In the genomic region with DNA sequence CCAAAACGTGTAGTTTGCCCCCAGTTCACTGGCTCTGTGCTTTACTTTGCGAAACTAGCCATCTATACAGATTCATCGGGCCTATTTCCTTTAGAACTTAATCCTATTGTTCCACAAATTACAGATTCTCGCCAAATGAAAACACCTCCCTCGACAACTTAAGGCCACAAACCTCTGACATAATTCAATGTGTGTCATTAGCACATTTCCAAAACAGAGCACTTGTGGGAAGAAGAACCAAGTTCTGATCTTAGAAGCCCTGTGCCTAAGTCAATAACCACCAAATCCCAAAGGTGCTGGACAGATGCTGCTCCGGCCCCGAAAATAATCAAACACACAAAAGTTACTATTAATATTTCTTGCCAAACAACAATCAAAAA, we compare ENCODE assay signal across 10 cellular contexts.
DNase-seq lines count a peak whose midpoint lies in the region; ATAC-seq, FAIRE-seq and TF ChIP-seq lines count a peak whose summit lies in the region.
"Had no signal": no experiment of that assay in that cellular context is flagged by ENCODE, and none has a peak within 500 bp of the region (broad histone marks: within the 10 kb centered on the region; RNA-seq: fewer than 3 reads in every experiment).

No MANE protein-coding gene starts in this region.

- H3K4me2 ChIP-seq in HepG2 (ENCODE audit: low read depth, low read length) (no peak overlapping the region), neural progenitor cell (peak overlapping the region; percentile 39)

- no peaks in the 10 kb centered on the region for H3K27me3 Mint-ChIP-seq in neural progenitor cell (ENCODE audit: insufficient read depth, low read depth)
- H3K27me3 Mint-ChIP-seq: central memory CD8-positive, alpha-beta T cell had no signal

- H3K27me3 ChIP-seq in liver (ENCODE audit: control insufficient read depth in 4 of 4, insufficient read depth in 4 of 4, low read length in 3 of 4) (no peaks in the 10 kb centered on the region), HepG2 (ENCODE audit: control insufficient read depth in 1 of 2, insufficient read depth in 2 of 2, low read length in 2 of 2) (no peaks in the 10 kb centered on the region), neural progenitor cell (no peaks in the 10 kb centered on the region), vagina (no peaks in the 10 kb centered on the region)

- H3K4me3 Mint-ChIP-seq in neural progenitor cell: peak overlapping the region; percentile 21
- H3K4me3 Mint-ChIP-seq: central memory CD8-positive, alpha-beta T cell had no signal

- H3K9ac ChIP-seq in liver (ENCODE audit: low read depth in 1 of 2, low read length in 2 of 2) (no peak overlapping the region), HepG2 (ENCODE audit: insufficient read depth, low read depth, low read length) (no peak overlapping the region), neural progenitor cell (no peak overlapping the region)

- intact Hi-C loops in HepG2 (cut with micrococcal nuclease; ENCODE audit: unreplicated experiment): no loop called here
- intact Hi-C loops in vagina (cut with DNase I): no loop called here

- peak overlapping the region; percentile 3 to 38 for H3K27ac ChIP-seq in liver (ENCODE audit: low read depth in 1 of 2, low read length in 2 of 2)
- H3K27ac ChIP-seq in HepG2 (ENCODE audit: extremely low read length, insufficient read depth, low read length): no peak overlapping the region
- peak overlapping the region; percentile 45 for H3K27ac ChIP-seq in epithelial cell of prostate
- no peak overlapping the region for H3K27ac ChIP-seq in neural progenitor cell
- peak overlapping the region; percentile 99 for H3K27ac ChIP-seq in vagina

- H3K4me1 ChIP-seq in liver (ENCODE audit: control insufficient read depth in 4 of 4, insufficient read depth in 4 of 4, low read length in 3 of 4) (peaks cover 18 to 78% (median 73%) of the 10 kb centered on the region in 4 donors), HepG2 (ENCODE audit: insufficient read depth, low read length) (peaks cover 23% of the 10 kb centered on the region), neural progenitor cell (peaks cover 59% of the 10 kb centered on the region), vagina (peaks cover 100% of the 10 kb centered on the region)

- no peak for TF ChIP-seq EP300 in HepG2 (IDR thresholded peaks at IDR 0.05; ENCODE audit: low read depth in 2 of 2, low read length in 2 of 2)
- no peak for TF ChIP-seq EP300 in HepG2 (CRISPR knock-in tag; IDR thresholded peaks at IDR 0.05; ENCODE audit: borderline replicate concordance)

- H3K36me3 Mint-ChIP-seq in neural progenitor cell: peaks cover 29% of the 10 kb centered on the region

- H3K9me3 ChIP-seq in liver (ENCODE audit: control insufficient read depth in 4 of 4, low read length in 3 of 4) (no peaks in the 10 kb centered on the region), HepG2 (ENCODE audit: low read length) (no peaks in the 10 kb centered on the region), neural progenitor cell (ENCODE audit: low read depth) (no peaks in the 10 kb centered on the region), vagina (no peaks in the 10 kb centered on the region)

- TF ChIP-seq RAD21 in liver (IDR thresholded peaks at IDR 0.05): no peak
- no peak for TF ChIP-seq RAD21 in HepG2 (CRISPR knock-in tag; IDR thresholded peaks at IDR 0.05)

- H3F3A ChIP-seq in neural progenitor cell (ENCODE audit: low read depth): peaks cover 45% of the 10 kb centered on the region

- peak overlapping the region; percentile 29 for H3K27ac Mint-ChIP-seq in neural progenitor cell

- POLR2A ChIA-PET in HepG2 (lab: Yijun Ruan, JAX): interaction anchor here (0.8 kb wide), 1 partner anchor 16 kb away, joined by 4 read pairs; no protein-coding TSS in a partner anchor

- H4K20me1 ChIP-seq in HepG2 (ENCODE audit: insufficient read depth, low read length) (peaks cover 58% of the 10 kb centered on the region), neural progenitor cell (ENCODE audit: low read depth) (peaks cover 76% of the 10 kb centered on the region)

- TF ChIP-seq POLR2A in HepG2 (IDR thresholded peaks at IDR 0.05; ENCODE audit: insufficient read depth in 1 of 2, low read depth in 2 of 2, low read length in 2 of 2) (no peak), vagina (IDR thresholded peaks at IDR 0.05) (no peak)

- H3K4me3 ChIP-seq in liver (ENCODE audit: low read depth in 1 of 3, low read length in 3 of 3) (no peak overlapping the region), HepG2 (replicated peaks in 1 of 3; ENCODE audit: insufficient read depth in 1 of 3, low read depth in 2 of 3, low read length in 3 of 3) (no peak overlapping the region), neural progenitor cell (peak overlapping the region; percentile 16), vagina (no peak overlapping the region)

- 68% methylated on average over 7 of the region's 7 CpGs for WGBS in liver
- WGBS in HepG2 (ENCODE audit: low lambda C conversion rate): over 99% methylated on average over 7 of the region's 7 CpGs

- H3K36me3 ChIP-seq in liver (ENCODE audit: control insufficient read depth in 4 of 4, insufficient read depth in 3 of 4, low read depth in 1 of 4, low read length in 3 of 4) (peaks cover 0 to 2% (median 0%) of the 10 kb centered on the region in 4 donors), HepG2 (replicated peaks in 1 of 2; ENCODE audit: control insufficient read depth in 1 of 2, insufficient read depth in 2 of 2, low read length in 2 of 2) (peaks cover 16 to 54% of the 10 kb centered on the region in 2 experiments), neural progenitor cell (peaks cover 3% of the 10 kb centered on the region), vagina (peaks cover under 1 to 18% of the 10 kb centered on the region in 2 donors)

- no peak for TF ChIP-seq CTCF in liver (IDR thresholded peaks at IDR 0.05; ENCODE audit: low read depth, low read length, missing input control)
- no peak for TF ChIP-seq CTCF in HepG2 (CRISPR knock-in tag; IDR thresholded peaks at IDR 0.05)
- no peak for TF ChIP-seq CTCF in neural progenitor cell (IDR thresholded peaks at IDR 0.05)
- TF ChIP-seq CTCF in vagina (IDR thresholded peaks at IDR 0.05): peak in 1 of 3 experiments; percentile 1

- ATAC-seq in HepG2 (no peak), HG02970 (IDR thresholded peaks at IDR 0.05; ENCODE audit: low FRiP score, unreplicated experiment) (no peak)

- peaks cover under 1% of the 10 kb centered on the region for H3K9me3 Mint-ChIP-seq in neural progenitor cell
- H3K9me3 Mint-ChIP-seq: central memory CD8-positive, alpha-beta T cell had no signal

- peaks cover 64% of the 10 kb centered on the region for H3K4me1 Mint-ChIP-seq in neural progenitor cell

- H3K79me2 ChIP-seq in HepG2 (ENCODE audit: insufficient read depth, low read length): peaks cover 82% of the 10 kb centered on the region
- H3K79me2 ChIP-seq in neural progenitor cell (ENCODE audit: low read depth): peaks cover 91% of the 10 kb centered on the region

- H2AFZ ChIP-seq in HepG2 (ENCODE audit: low read length) (no peak overlapping the region), neural progenitor cell (replicated peaks) (no peak overlapping the region)

- no peak for DNase-seq in HepG2 (ENCODE audit: low spot score)
- DNase-seq in epithelial cell of prostate (ENCODE audit: low read depth, low spot score): no peak
- no peak for DNase-seq in neural progenitor cell (ENCODE audit: low spot score)
- no peak for DNase-seq in vagina (ENCODE audit: extremely low spot score in 2 of 2)
- DNase-seq in activated effector memory CD4-positive, alpha-beta T cell treated with Interleukin-2 at 50 U/mL for 16 hours: no peak
- DNase-seq in NOMO-1 treated with DMSO at 0.1 percent for 48 hours (lab: John Stamatoyannopoulos, UW; ENCODE audit: unreplicated experiment): no peak
- DNase-seq: NCI-H1417 treated with DMSO at 0.1 percent for 48 hours had no signal

- in situ Hi-C loops in HepG2 (cut with HindIII; ENCODE audit: extremely low pct_ligation_motif_present, low pct_unique_long_range_greater_than_20kb): no loop called here

- no peak for FAIRE-seq in HepG2 (lab: Jason Lieb, UNC)

- CTCF ChIA-PET in HepG2 (lab: Yijun Ruan, JAX; ENCODE audit: low intra/inter-chr PET ratio, low total read pairs): no interaction called here

- no TSS peak for BruUV-seq in HepG2 (replicated peaks; lab: Mats Ljungman, UMichigan)

TF ChIP-seq in liver, 16 proteins besides CTCF, POLR2A, EP300 and RAD21 (continues in another document):
- no peak for TF ChIP-seq ATF3 (IDR thresholded peaks at IDR 0.05)

TF ChIP-seq in HepG2, 621 proteins besides CTCF, POLR2A, EP300 and RAD21 (continues in another document):
- no peak for TF ChIP-seq ADNP (CRISPR knock-in tag; IDR thresholded peaks at IDR 0.05)
- no peak for TF ChIP-seq ZBTB42 (CRISPR knock-in tag; IDR thresholded peaks at IDR 0.05)
- no peak for TF ChIP-seq ZNF816 (CRISPR knock-in tag; IDR thresholded peaks at IDR 0.05; ENCODE audit: borderline replicate concordance)
- TF ChIP-seq SALL2 (CRISPR knock-in tag; IDR thresholded peaks at IDR 0.05): no peak
- TF ChIP-seq, protein P1, sequence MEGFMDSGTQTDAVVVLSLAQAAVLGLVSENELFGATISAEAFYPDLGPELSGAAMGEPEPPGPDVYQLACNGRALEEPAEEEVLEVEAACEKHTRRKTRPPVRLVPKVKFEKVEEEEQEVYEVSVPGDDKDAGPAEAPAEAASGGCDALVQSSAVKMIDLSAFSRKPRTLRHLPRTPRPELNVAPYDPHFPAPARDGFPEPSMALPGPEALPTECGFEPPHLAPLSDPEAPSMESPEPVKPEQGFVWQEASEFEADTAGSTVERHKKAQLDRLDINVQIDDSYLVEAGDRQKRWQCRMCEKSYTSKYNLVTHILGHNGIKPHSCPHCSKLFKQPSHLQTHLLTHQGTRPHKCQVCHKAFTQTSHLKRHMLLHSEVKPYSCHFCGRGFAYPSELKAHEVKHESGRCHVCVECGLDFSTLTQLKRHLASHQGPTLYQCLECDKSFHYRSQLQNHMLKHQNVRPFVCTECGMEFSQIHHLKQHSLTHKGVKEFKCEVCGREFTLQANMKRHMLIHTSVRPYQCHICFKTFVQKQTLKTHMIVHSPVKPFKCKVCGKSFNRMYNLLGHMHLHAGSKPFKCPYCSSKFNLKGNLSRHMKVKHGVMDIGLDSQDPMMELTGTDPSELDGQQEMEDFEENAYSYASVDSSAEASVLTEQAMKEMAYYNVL (CRISPR knock-in tag; IDR thresholded peaks at IDR 0.05; ENCODE audit: borderline replicate concordance): no peak
- no peak for TF ChIP-seq PAX8 (CRISPR knock-in tag; IDR thresholded peaks at IDR 0.05; ENCODE audit: borderline replicate concordance)
- no peak for TF ChIP-seq SMAD1 (CRISPR knock-in tag; IDR thresholded peaks at IDR 0.05; ENCODE audit: borderline replicate concordance, low read depth)

Comparison
In these comparisons a context has a peak if more than half of its experiments do, and no peak if none do; other contexts are left out.
1. H3K27ac ChIP-seq: peak in liver (2 of 2), epithelial cell of prostate (single experiment) and vagina (single experiment); none in HepG2 (single experiment) and neural progenitor cell (single experiment).